8 cellular contexts compared by ENCODE assay signal in the genomic region with DNA sequence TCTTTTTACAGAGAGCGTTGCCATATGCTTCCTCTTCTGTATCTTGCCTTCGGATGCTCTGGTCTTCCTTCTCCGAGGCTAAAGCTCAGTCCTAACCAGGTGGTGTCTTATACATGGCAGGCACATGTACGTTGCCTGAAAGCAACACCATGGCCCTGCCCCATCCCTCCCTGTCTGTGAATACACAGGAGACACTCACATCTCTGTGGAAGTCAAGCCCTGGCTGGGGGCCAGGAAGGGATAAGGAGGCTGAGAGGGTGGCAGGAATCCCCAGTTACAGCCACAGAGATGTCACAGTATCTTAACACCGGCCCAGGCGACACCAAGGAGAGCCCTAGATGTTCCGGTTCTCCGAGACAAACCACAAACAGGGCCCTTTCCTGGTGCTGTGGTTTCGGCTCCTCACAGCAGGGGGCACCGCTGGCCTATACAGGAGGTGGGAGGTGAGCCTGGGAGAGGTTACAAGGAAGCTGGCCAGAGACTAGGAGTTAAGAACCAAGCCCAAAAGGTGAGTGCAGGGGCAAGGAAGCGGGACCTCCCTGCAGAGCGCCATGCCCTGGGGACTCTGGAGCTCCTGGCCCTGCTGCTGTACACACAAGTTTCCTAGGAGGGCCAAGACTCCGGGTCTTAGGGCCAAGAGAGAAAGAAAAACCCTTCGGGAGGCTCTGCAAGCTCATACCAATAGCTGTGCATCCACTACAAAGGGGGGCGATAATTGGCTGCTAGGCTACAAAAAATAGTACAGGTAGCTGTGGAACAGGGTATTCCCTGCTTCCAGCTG. TPM values are rescaled to one million over a fixed set of nuclear protein-coding genes. Genes with fewer than 3 reads are reported as not detected.
DNase-seq lines count a peak whose midpoint lies in the region; ATAC-seq lines count a peak whose summit lies in the region.

No MANE protein-coding gene starts in this region.

- no peak overlapping the region for H2BK12ac ChIP-seq in neuronal stem cell (ENCODE audit: low read length)

- no peaks in the 10 kb centered on the region for H3K79me1 ChIP-seq in neuronal stem cell (ENCODE audit: low read depth, low read length)

- no peak overlapping the region for H3K4ac ChIP-seq in neuronal stem cell (ENCODE audit: low read length)

- H3K36me3 ChIP-seq in neuronal stem cell (replicated peaks in 1 of 2; ENCODE audit: control insufficient read depth in 2 of 2, insufficient read depth in 2 of 2, low read length in 2 of 2): no peaks in the 10 kb centered on the region

- H2AFZ ChIP-seq in neuronal stem cell (ENCODE audit: low read length): peak overlapping the region; percentile 15

- H3K9ac ChIP-seq in neuronal stem cell (ENCODE audit: low read depth, low read length, poor library complexity): no peak overlapping the region

- H3K23ac ChIP-seq in neuronal stem cell (ENCODE audit: low read depth, low read length, poor library complexity): no peak overlapping the region

- H3K27ac ChIP-seq in neuronal stem cell (replicated peaks; ENCODE audit: low read length): no peak overlapping the region

- no CpG with 5 or more reads among the region's 15 CpGs for WGBS in neuronal stem cell (ENCODE audit: extremely low coverage in 2 of 2, insufficient read length in 2 of 2, insufficient replicate concordance in 1 of 2), 2 donors

- peaks cover 0 to 4% of the 10 kb centered on the region in 2 donors for H3K4me1 ChIP-seq in neuronal stem cell (ENCODE audit: control insufficient read depth in 2 of 2, insufficient read depth in 1 of 2, low read depth in 1 of 2, low read length in 2 of 2)

- no peak overlapping the region for H4K8ac ChIP-seq in neuronal stem cell (ENCODE audit: low read depth, low read length)

- H4K91ac ChIP-seq in neuronal stem cell (ENCODE audit: low read depth, low read length, poor library complexity): no peak overlapping the region

- H3K4me3 ChIP-seq in neuronal stem cell (ENCODE audit: low read length in 2 of 2): peak overlapping the region in 1 of 2 donors; percentile 51

- no peak for ATAC-seq in GM18498 (IDR thresholded peaks at IDR 0.05; ENCODE audit: unreplicated experiment)
- no peak for ATAC-seq in GM21367 (IDR thresholded peaks at IDR 0.05; ENCODE audit: unreplicated experiment)

- no peak overlapping the region for H3K14ac ChIP-seq in neuronal stem cell (ENCODE audit: low read length)

- H2BK5ac ChIP-seq in neuronal stem cell (ENCODE audit: low read length): no peak overlapping the region

- peaks cover 0 to 2% of the 10 kb centered on the region in 2 donors for H3K9me3 ChIP-seq in neuronal stem cell (replicated peaks in 1 of 2; ENCODE audit: control insufficient read depth in 2 of 2, insufficient read depth in 1 of 2, low read depth in 1 of 2, low read length in 2 of 2)

- no peak overlapping the region for H3K18ac ChIP-seq in neuronal stem cell (ENCODE audit: low read length)

- H2BK15ac ChIP-seq in neuronal stem cell (ENCODE audit: low read length): no peak overlapping the region

- no peak overlapping the region for H2BK120ac ChIP-seq in neuronal stem cell (ENCODE audit: low read depth, low read length)

- no peak overlapping the region for H2AK5ac ChIP-seq in neuronal stem cell (ENCODE audit: low read depth, low read length)

- peak; percentile 49 for DNase-seq in stimulated activated CD4-positive, alpha-beta T cell treated with anti-CD3 and anti-CD28 coated beads, Interleukin-15, amount 100 ng/mL, for 24 hours
- DNase-seq in stimulated activated CD4-positive, alpha-beta T cell treated with anti-CD3 and anti-CD28 coated beads, Interleukin-12 subunit alpha, Interleukin-12 subunit beta, amount 100 ng/mL, for 4 hours: no peak
- DNase-seq in NCI-H146 (lab: John Stamatoyannopoulos, UW) (peak; percentile 81), fibroblast of peridontal ligament (ENCODE audit: extremely low read depth) (peak; percentile 57), neuronal stem cell (ENCODE audit: low spot score) (peak; percentile 35)
- DNase-seq in activated CD4-positive, alpha-beta T cell treated with anti-CD3 and anti-CD28 coated beads, Interleukin-2, amount 50 U/mL, for 4 hours: peak; percentile 9 to 11

- H3K4me2 ChIP-seq in neuronal stem cell (ENCODE audit: insufficient read depth, low read length, poor library complexity, severe bottlenecking): no peak overlapping the region

- H3K27me3 ChIP-seq in neuronal stem cell (ENCODE audit: control insufficient read depth in 3 of 3, insufficient read depth in 3 of 3, low read depth in 1 of 3, low read length in 3 of 3): peaks cover 0 to 8% (median 0%) of the 10 kb centered on the region in 3 experiments

RNA-seq across cellular contexts. Expression of a gene that starts 41.7 kb away (rescaled TPM):
- 0.04 TPM for polyA plus RNA-seq in neuronal stem cell (2013, experiment 1 of 2)
- polyA plus RNA-seq in neuronal stem cell (2013, experiment 2 of 2): 0.04 TPM
